Comparison of ENCODE assay signal across 20 cellular contexts in genomic region chr2:22821458-22821857, GRCh38.
A peak's percentile ranks its signal among the peaks of the same experiment; 100 is the strongest.
DNase-seq lines count a peak whose midpoint lies in the region; ATAC-seq, FAIRE-seq and TF ChIP-seq lines count a peak whose summit lies in the region.
"Had no signal": no experiment of that assay in that cellular context is flagged by ENCODE, and none has a peak within 500 bp of the region (broad histone marks: within the 10 kb centered on the region; RNA-seq: fewer than 3 reads in every experiment).

No MANE protein-coding gene starts in this region.

- no peaks in the 10 kb centered on the region for H3K36me3 Mint-ChIP-seq in activated naive CD4-positive, alpha-beta T cell treated with anti-CD3 and anti-CD28 coated beads, Interleukin-2, amount 50 U/mL, for 72 hours
- H3K36me3 Mint-ChIP-seq: CD4-positive, CD25-positive, alpha-beta regulatory T cell; CD8-positive, alpha-beta T cell had no signal

- no TSS peak for BruUV-seq in PC-3 (replicated peaks; lab: Mats Ljungman, UMichigan)

- no peaks in the 10 kb centered on the region for H3K9me2 ChIP-seq in PC-3 (replicated peaks; ENCODE audit: low read length)

- 0% methylated on average over 2 of the region's 2 CpGs for WGBS in A549 (ENCODE audit: missing lambda C conversion rate)

- intact Hi-C loops in PC-3 (cut with micrococcal nuclease): no loop called here

- TF ChIP-seq RAD21 in A549 (conservative IDR thresholded peaks at IDR 0.05 in 1 of 2, IDR thresholded peaks at IDR 0.05 in 1 of 2): no peak

- H3K4me2 ChIP-seq in A549: no peak overlapping the region
- peak overlapping the region; percentile 57; the same call in 1 of the 2 replicates for H3K4me2 ChIP-seq in KMS-11
- H3K4me2 ChIP-seq in PC-3 (ENCODE audit: low read length): no peak overlapping the region
- H3K4me2 ChIP-seq: BLaER1 had no signal

- TF ChIP-seq CTCF in A549 (IDR thresholded peaks at IDR 0.05) (no peak), KMS-11 (conservative IDR thresholded peaks at IDR 0.05; ENCODE audit: low read depth, low read length) (0 out of 2 replicates have a peak, but pooled peaks have one; percentile 27), PC-3 (conservative IDR thresholded peaks at IDR 0.05; ENCODE audit: low read depth, low read length) (no peak), bronchial epithelial cell (IDR thresholded peaks at IDR 0.05; ENCODE audit: insufficient read depth, low read length, severe bottlenecking) (no peak)

- TF ChIP-seq EP300 in A549 (IDR thresholded peaks at IDR 0.05): no peak

- H3K9me3 Mint-ChIP-seq in activated naive CD4-positive, alpha-beta T cell treated with anti-CD3 and anti-CD28 coated beads, Interleukin-2, amount 50 U/mL, for 72 hours: peaks cover 0 to 8% of the 10 kb centered on the region in 2 donors
- H3K9me3 Mint-ChIP-seq: CD8-positive, alpha-beta T cell had no signal

- H3K79me2 ChIP-seq in KMS-11 (ENCODE audit: insufficient read depth, low read depth) (no peaks in the 10 kb centered on the region), PC-3 (ENCODE audit: low read length) (no peaks in the 10 kb centered on the region)

- H3K4me3 ChIP-seq in A549 (no peak overlapping the region), KMS-11 (IDR thresholded peaks at IDR 0.05; ENCODE audit: insufficient read depth, low read depth, low read length) (no peak overlapping the region), PC-3 (ENCODE audit: low read length) (no peak overlapping the region), bronchial epithelial cell (ENCODE audit: low read depth, low read length) (no peak overlapping the region)
- H3K4me3 ChIP-seq: BLaER1 had no signal

- H3K27ac ChIP-seq in A549: no peak overlapping the region
- H3K27ac ChIP-seq in KMS-11: peak overlapping the region; percentile 18; the same call in 1 of the 2 replicates
- no peak overlapping the region for H3K27ac ChIP-seq in PC-3 (ENCODE audit: low read length)
- H3K27ac ChIP-seq: BLaER1, C4-2B had no signal

- no peaks in the 10 kb centered on the region for H3K27me3 ChIP-seq in KMS-11 (ENCODE audit: insufficient read depth, low read depth)
- no peaks in the 10 kb centered on the region for H3K27me3 ChIP-seq in PC-3 (ENCODE audit: low read length)
- no peaks in the 10 kb centered on the region for H3K27me3 ChIP-seq in bronchial epithelial cell (ENCODE audit: control insufficient read depth, insufficient read depth, low read length)
- H3K27me3 ChIP-seq: BLaER1 had no signal

- no peaks in the 10 kb centered on the region for H3F3A ChIP-seq in PC-3 (ENCODE audit: low read length, unreplicated experiment)

- H2AFZ ChIP-seq in KMS-11 (ENCODE audit: low read depth) (no peak overlapping the region), PC-3 (ENCODE audit: low read length) (no peak overlapping the region)

- H3K9me3 ChIP-seq in A549: no peaks in the 10 kb centered on the region
- peaks cover 6% of the 10 kb centered on the region; the same call in 1 of the 2 replicates for H3K9me3 ChIP-seq in PC-3 (ENCODE audit: low read length)
- H3K9me3 ChIP-seq: BLaER1 had no signal

- FAIRE-seq in A549 (lab: Jason Lieb, UNC): peak; percentile 32
- FAIRE-seq in bronchial epithelial cell (lab: Jason Lieb, UNC): no peak
- FAIRE-seq: D721Med, G401.6, GM12892 had no signal

- H4K20me1 ChIP-seq in KMS-11 (ENCODE audit: insufficient read depth) (no peaks in the 10 kb centered on the region), PC-3 (ENCODE audit: low read length) (no peaks in the 10 kb centered on the region)
- H4K20me1 ChIP-seq: BLaER1 had no signal

- POLR2A ChIA-PET in A549 (lab: Yijun Ruan, JAX): no interaction called here
- POLR2A ChIA-PET in PC-3 (lab: Charles Lee; ENCODE audit: unreplicated experiment): no interaction called here

- no peaks in the 10 kb centered on the region for H3K4me1 ChIP-seq in A549
- peaks cover 47% of the 10 kb centered on the region for H3K4me1 ChIP-seq in KMS-11 (ENCODE audit: low read depth, poor library complexity, severe bottlenecking)
- no peaks in the 10 kb centered on the region for H3K4me1 ChIP-seq in PC-3 (ENCODE audit: insufficient read depth, low read length)
- H3K4me1 ChIP-seq: BLaER1 had no signal

- H3K27ac Mint-ChIP-seq in activated naive CD4-positive, alpha-beta T cell treated with anti-CD3 and anti-CD28 coated beads, Interleukin-2, amount 50 U/mL, for 72 hours: no peak overlapping the region
- H3K27ac Mint-ChIP-seq: B cell; CD4-positive, CD25-positive, alpha-beta regulatory T cell; CD8-positive, alpha-beta T cell had no signal

- H3K9ac ChIP-seq in KMS-11 (no peak overlapping the region), PC-3 (ENCODE audit: low read length) (no peak overlapping the region)
- H3K9ac ChIP-seq: BLaER1 had no signal

- TF ChIP-seq POLR2A in A549 (IDR thresholded peaks at IDR 0.05; ENCODE audit: low read length): no peak

- CTCF ChIA-PET in A549 (lab: Yijun Ruan, JAX): no interaction called here
- CTCF ChIA-PET in PC-3 (lab: Charles Lee): interaction anchor here (0.6 kb wide), 1 partner anchor 309 kb away, joined by 3 read pairs; no protein-coding TSS in a partner anchor

- ATAC-seq in A549: no peak
- ATAC-seq in PC-3: no peak
- no peak for ATAC-seq in activated naive CD4-positive, alpha-beta T cell treated with anti-CD3 and anti-CD28 coated beads, Interleukin-2, amount 50 U/mL, for 72 hours
- no peak for ATAC-seq in HG02885 (IDR thresholded peaks at IDR 0.05; ENCODE audit: poor library complexity, unreplicated experiment)
- ATAC-seq: CD8-positive, alpha-beta T cell had no signal

- no peak for DNase-seq in A549 (ENCODE audit: low read depth in 1 of 2, low spot score in 1 of 2)
- DNase-seq in PC-3: peak; percentile 4
- DNase-seq in bronchial epithelial cell (ENCODE audit: low read depth): peak; percentile 3
- no peak for DNase-seq in activated naive CD4-positive, alpha-beta T cell treated with anti-CD3 and anti-CD28 coated beads, Interleukin-2, amount 50 U/mL, for 72 hours (ENCODE audit: low spot score in 2 of 2)
- DNase-seq in NCI-H2029 (lab: John Stamatoyannopoulos, UW): no peak
- DNase-seq: CD4-positive, CD25-positive, alpha-beta regulatory T cell; CD8-positive, alpha-beta T cell; DMS 273 treated with DMSO at 0.1 percent for 48 hours; DND-41; GOT3; H7; HCEC 1CT had no signal

- H3K36me3 ChIP-seq in KMS-11 (ENCODE audit: insufficient read depth) (no peaks in the 10 kb centered on the region), PC-3 (ENCODE audit: low read depth, low read length) (no peaks in the 10 kb centered on the region), bronchial epithelial cell (ENCODE audit: control insufficient read depth, insufficient read depth, low read length) (no peaks in the 10 kb centered on the region)
- H3K36me3 ChIP-seq: BLaER1 had no signal

TF ChIP-seq in A549, 52 proteins besides CTCF, POLR2A, EP300 and RAD21:
- TF ChIP-seq TP53 (CRISPR knock-in tag; IDR thresholded peaks at IDR 0.05): no peak
- TF ChIP-seq CBX8 (IDR thresholded peaks at IDR 0.05): no peak
- no peak for TF ChIP-seq MYC (IDR thresholded peaks at IDR 0.05; ENCODE audit: borderline replicate concordance, low read length)
- TF ChIP-seq BHLHE40 (IDR thresholded peaks at IDR 0.05; ENCODE audit: low read depth, low read length): no peak
- no peak for TF ChIP-seq NFE2L2 (conservative IDR thresholded peaks at IDR 0.05; ENCODE audit: low read length)
- no peak for TF ChIP-seq CHD4 (IDR thresholded peaks at IDR 0.05; ENCODE audit: borderline replicate concordance)
- TF ChIP-seq SMC3 (IDR thresholded peaks at IDR 0.05): no peak
- TF ChIP-seq POLR2AphosphoS2 (conservative IDR thresholded peaks at IDR 0.05; ENCODE audit: low read length): no peak
- TF ChIP-seq ZNF302 (CRISPR knock-in tag; IDR thresholded peaks at IDR 0.05): no peak
- TF ChIP-seq, protein P1, sequence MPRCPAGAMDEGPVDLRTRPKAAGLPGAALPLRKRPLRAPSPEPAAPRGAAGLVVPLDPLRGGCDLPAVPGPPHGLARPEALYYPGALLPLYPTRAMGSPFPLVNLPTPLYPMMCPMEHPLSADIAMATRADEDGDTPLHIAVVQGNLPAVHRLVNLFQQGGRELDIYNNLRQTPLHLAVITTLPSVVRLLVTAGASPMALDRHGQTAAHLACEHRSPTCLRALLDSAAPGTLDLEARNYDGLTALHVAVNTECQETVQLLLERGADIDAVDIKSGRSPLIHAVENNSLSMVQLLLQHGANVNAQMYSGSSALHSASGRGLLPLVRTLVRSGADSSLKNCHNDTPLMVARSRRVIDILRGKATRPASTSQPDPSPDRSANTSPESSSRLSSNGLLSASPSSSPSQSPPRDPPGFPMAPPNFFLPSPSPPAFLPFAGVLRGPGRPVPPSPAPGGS (IDR thresholded peaks at IDR 0.05): no peak
- TF ChIP-seq PHF8 (IDR thresholded peaks at IDR 0.05; ENCODE audit: borderline replicate concordance, low read depth): no peak
- TF ChIP-seq KDM1A (IDR thresholded peaks at IDR 0.05; ENCODE audit: low read depth): no peak
- no peak for TF ChIP-seq E2F6 (IDR thresholded peaks at IDR 0.05; ENCODE audit: borderline replicate concordance, low read depth)
- TF ChIP-seq KDM5A (IDR thresholded peaks at IDR 0.05): no peak
- TF ChIP-seq HES2 (IDR thresholded peaks at IDR 0.05): no peak

Comparison
In these comparisons a context has a peak if more than half of its experiments do, and no peak if none do; other contexts are left out.
1. DNase-seq: peak in PC-3 (single experiment) and bronchial epithelial cell (single experiment); none in A549 (0 of 2), activated naive CD4-positive, alpha-beta T cell treated with anti-CD3 and anti-CD28 coated beads, Interleukin-2, amount 50 U/mL, for 72 hours (0 of 2) and NCI-H2029 (single experiment).